ENCODE assay signal across 21 cellular contexts in the genomic region with DNA sequence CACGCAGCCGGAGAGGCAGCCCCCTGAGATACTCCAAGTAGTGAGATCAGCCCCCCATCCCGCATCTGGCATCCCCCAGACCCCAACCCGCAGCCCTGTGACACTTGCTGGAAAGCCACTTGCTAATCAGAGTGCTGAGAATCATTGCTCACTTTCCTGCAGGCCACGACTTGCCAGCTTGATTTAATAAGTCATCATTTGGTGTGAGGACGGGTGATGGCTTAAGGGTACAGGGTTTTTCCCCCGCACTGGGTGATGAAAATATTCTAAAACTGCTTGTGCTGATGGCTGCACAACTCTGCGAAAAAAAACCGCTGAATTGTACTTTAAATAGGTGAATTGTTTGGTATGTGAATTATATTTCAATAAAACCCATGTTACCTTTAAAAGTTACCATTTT.
DNase-seq lines count a peak whose midpoint lies in the region; ATAC-seq, FAIRE-seq and TF ChIP-seq lines count a peak whose summit lies in the region.
"Had no signal": no experiment of that assay in that cellular context is flagged by ENCODE, and none has a peak within 500 bp of the region (broad histone marks: within the 10 kb centered on the region; RNA-seq: fewer than 3 reads in every experiment).

No MANE protein-coding gene starts in this region.

- H3K4me3 ChIP-seq in HepG2 (replicated peaks in 1 of 3; ENCODE audit: insufficient read depth in 1 of 3, low read depth in 2 of 3, low read length in 3 of 3) (no peak overlapping the region), right lobe of liver (no peak overlapping the region), RWPE2 (ENCODE audit: severe bottlenecking) (no peak overlapping the region), trophoblast cell (ENCODE audit: low read depth, low read length) (no peak overlapping the region), SJCRH30 (no peak overlapping the region)

- peaks cover 43% of the 10 kb centered on the region for H4K20me1 ChIP-seq in HepG2 (ENCODE audit: insufficient read depth, low read length)

- no peak for DNase-seq in HepG2 (ENCODE audit: low spot score)
- no peak for DNase-seq in right lobe of liver
- DNase-seq in RWPE2 (ENCODE audit: low spot score): no peak
- no peak for DNase-seq in trophoblast cell
- DNase-seq in SJCRH30: no peak
- no peak for DNase-seq in SIG-M5 (lab: John Stamatoyannopoulos, UW)
- DNase-seq: Caco-2; CD8-positive, alpha-beta T cell; NCI-H1092; NCI-H1417 treated with DMSO at 0.1 percent for 48 hours; NCI-H1694 treated with DMSO at 0.1 percent for 48 hours; NCI-H2081; NCI-H2227 treated with DMSO at 0.1 percent for 48 hours; NCI-H526 treated with DMSO at 0.1 percent for 48 hours had no signal

- peak overlapping the region; percentile 61 for H4K91ac ChIP-seq in trophoblast cell (ENCODE audit: low read depth, low read length)

- TF ChIP-seq RAD21 in HepG2 (CRISPR knock-in tag; IDR thresholded peaks at IDR 0.05): no peak

- peak overlapping the region; percentile 64 for H2AK5ac ChIP-seq in trophoblast cell (ENCODE audit: low read length)

- peak overlapping the region; percentile 61 for H4K8ac ChIP-seq in trophoblast cell (ENCODE audit: low read depth, low read length)

- H3K27me3 ChIP-seq in HepG2 (ENCODE audit: control insufficient read depth in 1 of 2, insufficient read depth in 2 of 2, low read length in 2 of 2) (no peaks in the 10 kb centered on the region), right lobe of liver (no peaks in the 10 kb centered on the region), RWPE2 (ENCODE audit: insufficient read depth, poor library complexity, severe bottlenecking) (no peaks in the 10 kb centered on the region), trophoblast cell (ENCODE audit: insufficient read depth, low read length) (no peaks in the 10 kb centered on the region), SJCRH30 (no peaks in the 10 kb centered on the region)

- H3K9me3 ChIP-seq in HepG2 (ENCODE audit: low read length): no peaks in the 10 kb centered on the region
- no peaks in the 10 kb centered on the region for H3K9me3 ChIP-seq in right lobe of liver
- no peaks in the 10 kb centered on the region for H3K9me3 ChIP-seq in RWPE2 (ENCODE audit: severe bottlenecking)
- no peaks in the 10 kb centered on the region for H3K9me3 ChIP-seq in trophoblast cell (ENCODE audit: insufficient read depth, low read depth, low read length)
- no peaks in the 10 kb centered on the region for H3K9me3 ChIP-seq in SJCRH30 (replicated peaks)
- H3K9me3 ChIP-seq: Caco-2 had no signal

- peak overlapping the region; percentile 40 for H3K4ac ChIP-seq in trophoblast cell (ENCODE audit: low read depth, low read length)

- WGBS in HepG2 (ENCODE audit: low lambda C conversion rate): over 99% methylated on average over 9 of the region's 9 CpGs
- WGBS in right lobe of liver (ENCODE audit: insufficient coverage, low coverage, low lambda C conversion rate, missing lambda C conversion rate): 92% methylated on average over 9 of the region's 9 CpGs
- WGBS in trophoblast cell (ENCODE audit: extremely low coverage, insufficient coverage, insufficient read length): no CpG with 5 or more reads among the region's 9 CpGs

- peak overlapping the region; percentile 53 for H3K14ac ChIP-seq in trophoblast cell (ENCODE audit: low read length)

- H3K79me2 ChIP-seq in HepG2 (ENCODE audit: insufficient read depth, low read length) (peaks cover 55% of the 10 kb centered on the region), trophoblast cell (ENCODE audit: control insufficient read depth, insufficient read depth, low read length, poor library complexity) (no peaks in the 10 kb centered on the region)

- TF ChIP-seq CTCF in HepG2 (CRISPR knock-in tag; IDR thresholded peaks at IDR 0.05) (no peak), right lobe of liver (IDR thresholded peaks at IDR 0.05) (no peak), RWPE2 (IDR thresholded peaks at IDR 0.05; ENCODE audit: poor library complexity, severe bottlenecking) (no peak)

- intact Hi-C loops in HepG2 (cut with micrococcal nuclease; ENCODE audit: unreplicated experiment) (no loop called here), right lobe of liver (cut with DNase I) (no loop called here)

- no peak overlapping the region for H3K9ac ChIP-seq in HepG2 (ENCODE audit: insufficient read depth, low read depth, low read length)
- H3K9ac ChIP-seq in trophoblast cell (ENCODE audit: low read length): no peak overlapping the region

- peak overlapping the region; percentile 27 for H2BK5ac ChIP-seq in trophoblast cell (ENCODE audit: low read depth, low read length, poor library complexity)

- no peak for FAIRE-seq in HepG2 (lab: Jason Lieb, UNC)
- FAIRE-seq: G401.6, H54, RCC 7860 had no signal

- no TSS peak for BruUV-seq in HepG2 (replicated peaks; lab: Mats Ljungman, UMichigan)

- CTCF ChIA-PET in HepG2 (lab: Yijun Ruan, JAX; ENCODE audit: low intra/inter-chr PET ratio, low total read pairs): no interaction called here

- peaks cover 47% of the 10 kb centered on the region for H3K4me1 ChIP-seq in HepG2 (ENCODE audit: insufficient read depth, low read length)
- peaks cover 0 to 6% (median 2%) of the 10 kb centered on the region in 4 donors for H3K4me1 ChIP-seq in right lobe of liver
- peaks cover 31% of the 10 kb centered on the region for H3K4me1 ChIP-seq in RWPE2 (ENCODE audit: insufficient read depth, poor library complexity, severe bottlenecking)
- peaks cover 27 to 39% of the 10 kb centered on the region in 2 experiments for H3K4me1 ChIP-seq in trophoblast cell (ENCODE audit: control insufficient read depth in 1 of 2, insufficient read depth in 2 of 2, low read length in 2 of 2)
- no peaks in the 10 kb centered on the region; the same call in 1 of the 2 replicates for H3K4me1 ChIP-seq in SJCRH30

- H3K18ac ChIP-seq in trophoblast cell (ENCODE audit: low read length): peak overlapping the region; percentile 29

- H3K36me3 ChIP-seq in HepG2 (replicated peaks in 1 of 2; ENCODE audit: control insufficient read depth in 1 of 2, insufficient read depth in 2 of 2, low read length in 2 of 2): peaks cover 11 to 28% of the 10 kb centered on the region in 2 experiments; a peak in 4 of 5 replicates
- H3K36me3 ChIP-seq in right lobe of liver: no peaks in the 10 kb centered on the region
- H3K36me3 ChIP-seq in RWPE2 (ENCODE audit: low read depth): no peaks in the 10 kb centered on the region
- H3K36me3 ChIP-seq in trophoblast cell (ENCODE audit: control insufficient read depth in 1 of 2, insufficient read depth in 2 of 2, low read length in 2 of 2): no peaks in the 10 kb centered on the region
- no peaks in the 10 kb centered on the region for H3K36me3 ChIP-seq in SJCRH30

- H2BK12ac ChIP-seq in trophoblast cell (ENCODE audit: low read length): peak overlapping the region; percentile 77

- TF ChIP-seq EP300 in HepG2 (IDR thresholded peaks at IDR 0.05; ENCODE audit: low read depth in 2 of 2, low read length in 2 of 2): no peak
- TF ChIP-seq EP300 in HepG2 (CRISPR knock-in tag; IDR thresholded peaks at IDR 0.05; ENCODE audit: borderline replicate concordance): no peak

- H3K27ac ChIP-seq in HepG2 (ENCODE audit: extremely low read length, insufficient read depth, low read length) (no peak overlapping the region), right lobe of liver (no peak overlapping the region), RWPE2 (ENCODE audit: poor library complexity, severe bottlenecking) (peak overlapping the region; percentile 91), trophoblast cell (ENCODE audit: low read depth, low read length) (no peak overlapping the region), SJCRH30 (no peak overlapping the region)
- H3K27ac ChIP-seq: C4-2B had no signal

- in situ Hi-C loops in HepG2 (cut with HindIII; ENCODE audit: extremely low pct_ligation_motif_present, low pct_unique_long_range_greater_than_20kb): loop anchor here (25.0 kb wide), 1 partner anchor 666 kb away; no protein-coding TSS in a partner anchor

- no peak for ATAC-seq in HepG2
- no peak for ATAC-seq in right lobe of liver
- ATAC-seq in RWPE2 (ENCODE audit: low read depth): peak; percentile 30; the same call in 1 of the 3 replicates
- ATAC-seq in esophagus mucosa: peak; percentile 59
- ATAC-seq in GM21526 (IDR thresholded peaks at IDR 0.05; ENCODE audit: low FRiP score, unreplicated experiment): no peak
- ATAC-seq: CD8-positive, alpha-beta T cell; Right ventricle myocardium inferior had no signal

- H3K23ac ChIP-seq in trophoblast cell (ENCODE audit: low read length): no peak overlapping the region

- H3K4me2 ChIP-seq in HepG2 (ENCODE audit: low read depth, low read length) (no peak overlapping the region), trophoblast cell (ENCODE audit: low read length) (no peak overlapping the region)

- no peak overlapping the region for H4K12ac ChIP-seq in trophoblast cell (ENCODE audit: low read depth, low read length)

- no peak overlapping the region for H2AFZ ChIP-seq in HepG2 (ENCODE audit: low read length)
- H2AFZ ChIP-seq in trophoblast cell (ENCODE audit: insufficient read depth, low read length, poor library complexity): no peak overlapping the region

- H3K79me1 ChIP-seq in trophoblast cell (ENCODE audit: low read length): peaks cover 30% of the 10 kb centered on the region

- peak overlapping the region; percentile 38 for H2BK120ac ChIP-seq in trophoblast cell (ENCODE audit: insufficient read depth, low read length, poor library complexity)

- POLR2A ChIA-PET in HepG2 (lab: Yijun Ruan, JAX): no interaction called here

- TF ChIP-seq POLR2A in HepG2 (IDR thresholded peaks at IDR 0.05; ENCODE audit: insufficient read depth in 1 of 2, low read depth in 2 of 2, low read length in 2 of 2): no peak
- no peak for TF ChIP-seq POLR2A in right lobe of liver (IDR thresholded peaks at IDR 0.05)

TF ChIP-seq in HepG2, 621 proteins besides CTCF, POLR2A, EP300 and RAD21:
- TF ChIP-seq ZNF777 (CRISPR knock-in tag; IDR thresholded peaks at IDR 0.05) (no peak), RBM22 (optimal IDR thresholded peaks at IDR 0.05; ENCODE audit: low read length) (peak; percentile 47)

Comparison
In these comparisons a context has a peak if more than half of its experiments do, and no peak if none do; other contexts are left out.
1. ATAC-seq: peak in RWPE2 (single experiment) and esophagus mucosa (single experiment); none in HepG2 (single experiment), right lobe of liver (0 of 4) and GM21526 (single experiment).